32 cellular contexts compared by ENCODE assay signal in genomic region chr5:180970875-180971274, GRCh38. TPM values are rescaled to one million over a fixed set of nuclear protein-coding genes. Genes with fewer than 3 reads are reported as not detected.
"Had no signal": no experiment of that assay in that cellular context is flagged by ENCODE, and none has a peak within 500 bp of the region (broad histone marks: within the 10 kb centered on the region; RNA-seq: fewer than 3 reads in every experiment).

No MANE protein-coding gene starts in this region.

- FAIRE-seq: endometrium, kidney had no signal

- H3K4me3 ChIP-seq: colonic mucosa, esophagus squamous epithelium, gastrocnemius medialis, heart right ventricle, left lung, lower lobe of right lung had no signal

- H3K4me1 Mint-ChIP-seq: endodermal cell, immature natural killer cell, mesothelial cell of epicardium had no signal

- H3K27me3 ChIP-seq: colonic mucosa, gastrocnemius medialis, heart right ventricle, left lung had no signal

- H3K27ac ChIP-seq: colonic mucosa, epithelial cell of prostate, esophagus squamous epithelium, gastrocnemius medialis, heart right ventricle, left lung, lower lobe of right lung had no signal

- H3K9me3 Mint-ChIP-seq: dendritic cell treated with granulocyte-macrophage colony-stimulating factor and Interleukin-4, amounts not matched to agents 40 ng/mL and 50 ng/mL, for 4 days; effector memory CD8-positive, alpha-beta T cell; immature natural killer cell had no signal

- H3K36me3 Mint-ChIP-seq: immature natural killer cell, mesothelial cell of epicardium had no signal

- H3K36me3 ChIP-seq: colonic mucosa, esophagus squamous epithelium, gastrocnemius medialis, heart right ventricle, left lung, lower lobe of right lung had no signal

- DNase-seq: colonic mucosa; cortex of kidney; effector CD8-positive, alpha-beta T cell; effector memory CD8-positive, alpha-beta T cell; endodermal cell; erythroblast; esophagus squamous epithelium; foreskin fibroblast; foreskin melanocyte; gastrocnemius medialis; glutamatergic neuron; head of caudate nucleus; heart right ventricle; hypothalamus; immature natural killer cell; islet precursor cell; kidney; kidney glomerular epithelial cell; left lung; left ventricle myocardium superior; lower lobe of right lung; mesenchymal stem cell had no signal

- H3K4me1 ChIP-seq: colonic mucosa, esophagus squamous epithelium, gastrocnemius medialis, heart right ventricle, left lung, lower lobe of right lung had no signal

- H3K27ac Mint-ChIP-seq: dendritic cell treated with granulocyte-macrophage colony-stimulating factor and Interleukin-4, amounts not matched to agents 40 ng/mL and 50 ng/mL, for 4 days; effector memory CD8-positive, alpha-beta T cell; endodermal cell; immature natural killer cell; mesothelial cell of epicardium had no signal

- H3K4me3 Mint-ChIP-seq: dendritic cell treated with granulocyte-macrophage colony-stimulating factor and Interleukin-4, amounts not matched to agents 40 ng/mL and 50 ng/mL, for 4 days; effector memory CD8-positive, alpha-beta T cell; endodermal cell; immature natural killer cell; mesothelial cell of epicardium had no signal

- H3K9me3 ChIP-seq: colonic mucosa, esophagus squamous epithelium, gastrocnemius medialis, heart right ventricle, left lung, lower lobe of right lung had no signal

- ATAC-seq: effector memory CD8-positive, alpha-beta T cell; esophagus mucosa; gastrocnemius medialis; heart right ventricle; left lung; left ventricle myocardium superior; lower lobe of right lung had no signal

RNA-seq across cellular contexts. Expression of gene BTNL3, which starts 17.8 kb away (rescaled TPM):
- total RNA-seq: chondrocyte, dermis microvascular lymphatic vessel endothelial cell, endodermal cell, esophagus mucosa, esophagus squamous epithelium, glomerular endothelial cell, kidney, left ventricle myocardium superior, lower leg skin, lower lobe of right lung, lung microvascular endothelial cell, mesothelial cell of epicardium had no signal
- polyA plus RNA-seq: immature natural killer cell had no signal
